In genomic region chr10:102904337-102904736, GRCh38 we compare ENCODE assay signal across 30 cellular contexts. TPM values are rescaled to one million over a fixed set of nuclear protein-coding genes. Genes with fewer than 3 reads are reported as not detected.
"Had no signal": no experiment of that assay in that cellular context is flagged by ENCODE, and none has a peak within 500 bp of the region (broad histone marks: within the 10 kb centered on the region; RNA-seq: fewer than 3 reads in every experiment).

No MANE protein-coding gene starts in this region.

- H2AFZ ChIP-seq: PC-9 had no signal

- H3K4me1 ChIP-seq: ascending aorta had no signal

- H3K27ac Mint-ChIP-seq: activated CD8-positive, alpha-beta T cell treated with anti-CD3 and anti-CD28 coated beads, Interleukin-2, amount 10 ng/mL, durations not matched to agents 7 days and 5 days; activated naive CD4-positive, alpha-beta T cell treated with anti-CD3 and anti-CD28 coated beads, Interleukin-2, amount 10 ng/mL, durations not matched to agents 7 days and 5 days; activated naive CD8-positive, alpha-beta T cell treated with anti-CD3 and anti-CD28 coated beads for 36 hours; activated T-cell treated with anti-CD3 and anti-CD28 coated beads, Interleukin-2, amount 50 U/mL, for 24 hours; activated T-helper 2 cell treated with anti-CD3 and anti-CD28 coated beads, Interferon-gamma antibody, Interleukin-2, Interleukin-4, amounts not matched to agents 10 μg/mL and 5 μg/mL and 100 μg/mL, durations not matched to agents 14 hours and 24 hours and 36 hours had no signal

- H3K4me3 Mint-ChIP-seq: activated CD8-positive, alpha-beta T cell treated with anti-CD3 and anti-CD28 coated beads, Interleukin-2, amount 10 ng/mL, durations not matched to agents 7 days and 5 days; activated naive CD4-positive, alpha-beta T cell treated with anti-CD3 and anti-CD28 coated beads, Interleukin-2, amount 10 ng/mL, durations not matched to agents 7 days and 5 days; activated naive CD8-positive, alpha-beta T cell treated with anti-CD3 and anti-CD28 coated beads for 36 hours; activated T-cell treated with anti-CD3 and anti-CD28 coated beads, Interleukin-2, amount 50 U/mL, for 24 hours; central memory CD8-positive, alpha-beta T cell had no signal

- ATAC-seq: activated CD8-positive, alpha-beta T cell treated with anti-CD3 and anti-CD28 coated beads, Interleukin-2, amount 10 ng/mL, durations not matched to agents 7 days and 5 days; Right ventricle myocardium inferior had no signal

- DNase-seq: activated CD4-positive, alpha-beta T cell treated with anti-CD3 and anti-CD28 coated beads for 1 hour; activated CD4-positive, alpha-beta T cell treated with anti-CD3 and anti-CD28 coated beads for 48 hours; activated CD4-positive, alpha-beta T cell treated with anti-CD3 and anti-CD28 coated beads, Interleukin-2, amount 50 U/mL, for 4 hours; activated CD4-positive, CD25-positive, alpha-beta regulatory T cell; activated CD8-positive, alpha-beta T cell treated with anti-CD3 and anti-CD28 coated beads, Interleukin-2, amount 10 ng/mL, durations not matched to agents 7 days and 5 days; activated naive CD4-positive, alpha-beta T cell treated with anti-CD3 and anti-CD28 coated beads, Interleukin-2, amount 10 ng/mL, durations not matched to agents 7 days and 5 days; activated naive CD8-positive, alpha-beta T cell treated with anti-CD3 and anti-CD28 coated beads for 36 hours; activated T-cell treated with anti-CD3 and anti-CD28 coated beads, Interleukin-2, amount 50 U/mL, for 24 hours; amygdala; NCI-H1092 treated with DMSO at 0.1 percent for 48 hours; NCI-H1417 treated with DMSO at 0.1 percent for 48 hours; NCI-H187 treated with DMSO at 0.1 percent for 48 hours; NCI-H2081; NCI-H345; NCI-H524 treated with DMSO at 0.1 percent for 48 hours; PC-9; SIG-M5; T1000; WERI-Rb-1 had no signal

- H3K27me3 ChIP-seq: ascending aorta, cardiac muscle cell had no signal

- H3K4me3 ChIP-seq: ascending aorta, cardiac muscle cell, PC-9, SK-N-MC had no signal

- H3K36me3 ChIP-seq: ascending aorta, cardiac muscle cell had no signal

- H3K27me3 Mint-ChIP-seq: activated naive CD4-positive, alpha-beta T cell treated with anti-CD3 and anti-CD28 coated beads, Interleukin-2, amount 10 ng/mL, durations not matched to agents 7 days and 5 days; activated naive CD8-positive, alpha-beta T cell treated with anti-CD3 and anti-CD28 coated beads for 36 hours; activated T-cell treated with anti-CD3 and anti-CD28 coated beads, Interleukin-2, amount 50 U/mL, for 24 hours; central memory CD8-positive, alpha-beta T cell had no signal

- H3K9me3 ChIP-seq: ascending aorta had no signal

- H3K4me1 Mint-ChIP-seq: activated naive CD4-positive, alpha-beta T cell treated with anti-CD3 and anti-CD28 coated beads, Interleukin-2, amount 10 ng/mL, durations not matched to agents 7 days and 5 days; activated naive CD8-positive, alpha-beta T cell treated with anti-CD3 and anti-CD28 coated beads for 36 hours; central memory CD8-positive, alpha-beta T cell had no signal

- H3K4me2 ChIP-seq: KMS-11, PC-9 had no signal

- FAIRE-seq: RCC 7860 had no signal

- H3K36me3 Mint-ChIP-seq: activated naive CD4-positive, alpha-beta T cell treated with anti-CD3 and anti-CD28 coated beads, Interleukin-2, amount 10 ng/mL, durations not matched to agents 7 days and 5 days; activated naive CD8-positive, alpha-beta T cell treated with anti-CD3 and anti-CD28 coated beads for 36 hours had no signal

- H3K9ac ChIP-seq: KMS-11 had no signal

- H3K9me3 Mint-ChIP-seq: activated naive CD4-positive, alpha-beta T cell treated with anti-CD3 and anti-CD28 coated beads, Interleukin-2, amount 10 ng/mL, durations not matched to agents 7 days and 5 days; activated naive CD8-positive, alpha-beta T cell treated with anti-CD3 and anti-CD28 coated beads for 36 hours; activated T-cell treated with anti-CD3 and anti-CD28 coated beads, Interleukin-2, amount 50 U/mL, for 24 hours; activated T-helper 2 cell treated with anti-CD3 and anti-CD28 coated beads, Interferon-gamma antibody, Interleukin-2, Interleukin-4, amounts not matched to agents 10 μg/mL and 5 μg/mL and 100 μg/mL, durations not matched to agents 14 hours and 24 hours and 36 hours; central memory CD8-positive, alpha-beta T cell had no signal

- H3K27ac ChIP-seq: ascending aorta, cardiac muscle cell, KMS-11, PC-9, RWPE1, SK-N-MC, WERI-Rb-1 had no signal

RNA-seq across cellular contexts. Expression of gene AS3MT, which starts 35.1 kb away (rescaled TPM):
- total RNA-seq: OCI-LY7; T-helper 1 cell treated with Interleukin-12 subunit alpha and Interleukin-12 subunit beta and Interleukin-4 antibody, amounts not matched to agents 30 ng/mL and 1 ng/mL, for 36 hours had no signal
